In the genomic region with DNA sequence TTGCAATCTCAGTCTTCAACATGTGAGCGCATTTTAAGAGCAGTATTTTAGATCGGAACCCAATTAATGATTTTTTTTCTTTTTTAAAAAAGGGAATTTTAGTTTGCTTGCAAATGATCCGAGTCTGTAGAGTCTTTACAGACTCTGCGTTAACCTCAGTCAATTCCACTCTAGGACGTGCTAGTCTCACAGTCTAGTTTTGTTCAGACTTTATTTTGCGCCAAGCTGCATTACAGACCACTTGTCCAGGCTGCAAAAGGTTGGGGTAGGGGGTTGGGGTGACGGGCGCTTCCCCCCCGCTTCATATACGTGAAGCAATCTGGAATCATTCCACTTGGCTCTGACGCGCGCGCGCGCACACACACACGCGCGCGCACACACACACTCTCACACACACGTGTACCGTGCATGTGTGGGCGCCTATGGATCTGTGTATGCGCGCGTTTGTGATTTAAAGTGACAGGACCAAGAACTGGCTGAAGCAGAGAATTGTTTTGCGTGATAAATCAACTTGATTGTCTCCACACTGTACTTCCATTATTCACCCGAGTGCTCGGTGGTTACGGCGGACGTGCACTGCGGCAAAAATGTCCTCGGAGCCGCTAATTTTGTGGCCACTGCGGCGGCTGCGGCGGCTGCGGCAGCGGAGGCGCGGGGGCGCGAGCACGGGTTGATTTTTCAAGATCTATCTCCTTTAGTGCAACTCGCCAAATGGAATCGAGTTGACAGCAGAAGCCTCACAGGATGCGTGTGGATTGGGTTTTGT, we compare ENCODE assay signal across 8 cellular contexts. TPM values are rescaled to one million over a fixed set of nuclear protein-coding genes. Genes with fewer than 3 reads are reported as not detected.
DNase-seq lines count a peak whose midpoint lies in the region; ATAC-seq and TF ChIP-seq lines count a peak whose summit lies in the region.

No MANE protein-coding gene starts in this region.

- no peaks in the 10 kb centered on the region for H3K9me3 ChIP-seq in neural cell (ENCODE audit: low read length)

- peak overlapping the region; percentile 58 for H3K27ac Mint-ChIP-seq in activated naive CD4-positive, alpha-beta T cell treated with anti-CD3 and anti-CD28 coated beads, Interleukin-2, amount 10 ng/mL, durations not matched to agents 7 days and 5 days

- no peaks in the 10 kb centered on the region for H3K79me2 ChIP-seq in neural cell (replicated peaks; ENCODE audit: insufficient read depth, low read length)

- H3K4me3 Mint-ChIP-seq in activated naive CD4-positive, alpha-beta T cell treated with anti-CD3 and anti-CD28 coated beads, Interleukin-2, amount 10 ng/mL, durations not matched to agents 7 days and 5 days = peak overlapping the region; percentile 76

- H3K27me3 ChIP-seq in foreskin keratinocyte (no peaks in the 10 kb centered on the region), neural cell (ENCODE audit: insufficient read depth, low read depth, low read length) (peaks cover 71% of the 10 kb centered on the region)

- H3K4me2 ChIP-seq in neural cell (ENCODE audit: low read length) = peak overlapping the region; percentile 72

- H2AFZ ChIP-seq in neural cell (ENCODE audit: low read depth, low read length) = peak overlapping the region; percentile 3

- ATAC-seq in foreskin keratinocyte (peak; percentile 71), GM21447 (IDR thresholded peaks at IDR 0.05; ENCODE audit: unreplicated experiment) (no peak)

- no peak for TF ChIP-seq CTCF in foreskin keratinocyte (conservative IDR thresholded peaks at IDR 0.05)
- TF ChIP-seq CTCF in neural cell (IDR thresholded peaks at IDR 0.05; ENCODE audit: poor library complexity, severe bottlenecking) = no peak

- peaks cover 10% of the 10 kb centered on the region for H3K4me1 ChIP-seq in foreskin keratinocyte

- peak overlapping the region; percentile 77 for H3K4me3 ChIP-seq in neural cell (ENCODE audit: low read length)

- no peaks in the 10 kb centered on the region for H3K9me3 Mint-ChIP-seq in activated naive CD4-positive, alpha-beta T cell treated with anti-CD3 and anti-CD28 coated beads, Interleukin-2, amount 10 ng/mL, durations not matched to agents 7 days and 5 days

- H3K9me2 ChIP-seq in neural cell (ENCODE audit: insufficient read depth, low read length) = no peaks in the 10 kb centered on the region

- peak overlapping the region; percentile 46 for H3K9ac ChIP-seq in neural cell (ENCODE audit: low read length)

- H3K36me3 Mint-ChIP-seq in activated naive CD4-positive, alpha-beta T cell treated with anti-CD3 and anti-CD28 coated beads, Interleukin-2, amount 10 ng/mL, durations not matched to agents 7 days and 5 days = no peaks in the 10 kb centered on the region

- peaks cover 32% of the 10 kb centered on the region for H3K4me1 Mint-ChIP-seq in activated naive CD4-positive, alpha-beta T cell treated with anti-CD3 and anti-CD28 coated beads, Interleukin-2, amount 10 ng/mL, durations not matched to agents 7 days and 5 days

- H3K36me3 ChIP-seq in neural cell (ENCODE audit: insufficient read depth, low read length) = no peaks in the 10 kb centered on the region

- peak; percentile 40 for TF ChIP-seq EP300 in neural cell (conservative IDR thresholded peaks at IDR 0.05; ENCODE audit: poor library complexity, severe bottlenecking)

- peak overlapping the region; percentile 67 for H3K27ac ChIP-seq in foreskin keratinocyte
- H3K27ac ChIP-seq in neural cell (ENCODE audit: low read length) = no peak overlapping the region

- H3K27me3 Mint-ChIP-seq in activated naive CD4-positive, alpha-beta T cell treated with anti-CD3 and anti-CD28 coated beads, Interleukin-2, amount 10 ng/mL, durations not matched to agents 7 days and 5 days = peaks cover 77% of the 10 kb centered on the region

- H4K20me1 ChIP-seq in neural cell (ENCODE audit: insufficient read depth) = no peaks in the 10 kb centered on the region

- TF ChIP-seq RAD21 in neural cell (conservative IDR thresholded peaks at IDR 0.05) = peak; percentile 58

- no peaks in the 10 kb centered on the region for H3F3A ChIP-seq in neural cell (ENCODE audit: insufficient read depth, low read length, poor library complexity, severe bottlenecking)

- CTCF ChIA-PET in activated naive CD4-positive, alpha-beta T cell treated with anti-CD3 and anti-CD28 coated beads, Interleukin-2, amount 10 ng/mL, durations not matched to agents 7 days and 5 days (lab: Charles Lee) = interaction anchor here (0.6 to 2.2 kb wide), 4 partner anchors 8 to 1129 kb away, joined by 3 to 6 read pairs (median 3); no protein-coding TSS in a partner anchor

- DNase-seq in NCI-H1417 (lab: John Stamatoyannopoulos, UW) = peak; percentile 62 to 76 (median 73)
- DNase-seq in NCI-H1417 treated with DMSO at 0.1 percent for 48 hours (lab: John Stamatoyannopoulos, UW) = no peak
- peak; percentile 51 for DNase-seq in NCI-H526 treated with DMSO at 0.1 percent for 48 hours (lab: John Stamatoyannopoulos, UW)
- DNase-seq in activated naive CD4-positive, alpha-beta T cell treated with anti-CD3 and anti-CD28 coated beads, Interleukin-2, amount 10 ng/mL, durations not matched to agents 7 days and 5 days = peak; percentile 46
- DNase-seq in foreskin keratinocyte = peak in 1 of 2 donors; percentile 58
- DNase-seq in MV-4-11 (lab: John Stamatoyannopoulos, UW) = no peak

TF ChIP-seq in neural cell, 6 proteins besides CTCF, POLR2A, EP300 and RAD21:
- TF ChIP-seq TAF1 (IDR thresholded peaks at IDR 0.05; ENCODE audit: low read depth) = no peak
- peak; percentile 95 for TF ChIP-seq MXI1 (conservative IDR thresholded peaks at IDR 0.05; ENCODE audit: poor library complexity, severe bottlenecking)
- TF ChIP-seq POLR2AphosphoS5 (IDR thresholded peaks at IDR 0.05) = peak; percentile 35
- TF ChIP-seq EZH2 (IDR thresholded peaks at IDR 0.05; ENCODE audit: borderline replicate concordance, insufficient read depth, low read length, poor library complexity, severe bottlenecking) = no peak
- TF ChIP-seq, protein P1, sequence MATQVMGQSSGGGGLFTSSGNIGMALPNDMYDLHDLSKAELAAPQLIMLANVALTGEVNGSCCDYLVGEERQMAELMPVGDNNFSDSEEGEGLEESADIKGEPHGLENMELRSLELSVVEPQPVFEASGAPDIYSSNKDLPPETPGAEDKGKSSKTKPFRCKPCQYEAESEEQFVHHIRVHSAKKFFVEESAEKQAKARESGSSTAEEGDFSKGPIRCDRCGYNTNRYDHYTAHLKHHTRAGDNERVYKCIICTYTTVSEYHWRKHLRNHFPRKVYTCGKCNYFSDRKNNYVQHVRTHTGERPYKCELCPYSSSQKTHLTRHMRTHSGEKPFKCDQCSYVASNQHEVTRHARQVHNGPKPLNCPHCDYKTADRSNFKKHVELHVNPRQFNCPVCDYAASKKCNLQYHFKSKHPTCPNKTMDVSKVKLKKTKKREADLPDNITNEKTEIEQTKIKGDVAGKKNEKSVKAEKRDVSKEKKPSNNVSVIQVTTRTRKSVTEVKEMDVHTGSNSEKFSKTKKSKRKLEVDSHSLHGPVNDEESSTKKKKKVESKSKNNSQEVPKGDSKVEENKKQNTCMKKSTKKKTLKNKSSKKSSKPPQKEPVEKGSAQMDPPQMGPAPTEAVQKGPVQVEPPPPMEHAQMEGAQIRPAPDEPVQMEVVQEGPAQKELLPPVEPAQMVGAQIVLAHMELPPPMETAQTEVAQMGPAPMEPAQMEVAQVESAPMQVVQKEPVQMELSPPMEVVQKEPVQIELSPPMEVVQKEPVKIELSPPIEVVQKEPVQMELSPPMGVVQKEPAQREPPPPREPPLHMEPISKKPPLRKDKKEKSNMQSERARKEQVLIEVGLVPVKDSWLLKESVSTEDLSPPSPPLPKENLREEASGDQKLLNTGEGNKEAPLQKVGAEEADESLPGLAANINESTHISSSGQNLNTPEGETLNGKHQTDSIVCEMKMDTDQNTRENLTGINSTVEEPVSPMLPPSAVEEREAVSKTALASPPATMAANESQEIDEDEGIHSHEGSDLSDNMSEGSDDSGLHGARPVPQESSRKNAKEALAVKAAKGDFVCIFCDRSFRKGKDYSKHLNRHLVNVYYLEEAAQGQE (IDR thresholded peaks at IDR 0.05; ENCODE audit: borderline replicate concordance) = no peak
- peak; percentile 50 for TF ChIP-seq SMC3 (conservative IDR thresholded peaks at IDR 0.05; ENCODE audit: poor library complexity)

RNA-seq across cellular contexts. Expression of a gene that starts 25.5 kb away (rescaled TPM):
- 15.1 and 16.8 TPM in 2 replicates for total RNA-seq in foreskin keratinocyte
- polyA plus RNA-seq in foreskin keratinocyte (3.2 and 4.0 TPM in 2 replicates), neural cell (0.47 TPM in 1 of 2 replicates, not detected in the other)
- polyA minus RNA-seq in neural cell = 0.24 and 1.4 TPM in 2 replicates

Comparison
In these comparisons a context has a peak if more than half of its experiments do, and no peak if none do; other contexts are left out.
1. DNase-seq: peak in NCI-H1417 (3 of 3), NCI-H526 treated with DMSO at 0.1 percent for 48 hours (single experiment) and activated naive CD4-positive, alpha-beta T cell treated with anti-CD3 and anti-CD28 coated beads, Interleukin-2, amount 10 ng/mL, durations not matched to agents 7 days and 5 days (single experiment); none in NCI-H1417 treated with DMSO at 0.1 percent for 48 hours (single experiment) and MV-4-11 (single experiment).